10 cellular contexts compared by ENCODE assay signal in the genomic region with DNA sequence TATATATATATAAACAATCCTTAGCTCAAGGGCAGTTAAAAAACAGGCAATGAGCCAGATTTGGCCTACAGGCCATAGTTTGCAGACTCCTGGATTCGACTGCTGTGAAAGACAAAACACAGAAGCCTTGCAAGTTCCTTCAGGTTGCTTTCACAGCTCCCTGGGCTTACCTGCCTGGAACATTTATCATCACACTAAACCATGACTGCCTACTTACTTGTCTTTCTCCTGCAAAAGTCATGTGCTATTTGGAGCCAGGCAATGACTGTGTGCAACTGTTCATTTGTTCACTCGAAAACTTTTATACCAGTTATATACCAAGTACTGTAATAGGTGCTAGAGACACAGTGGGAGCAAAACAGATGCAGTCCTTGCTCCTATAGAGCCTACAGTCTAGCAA. TPM values are rescaled to one million over a fixed set of nuclear protein-coding genes. Genes with fewer than 3 reads are reported as not detected.
DNase-seq lines count a peak whose midpoint lies in the region; ATAC-seq and TF ChIP-seq lines count a peak whose summit lies in the region.
"Had no signal": no experiment of that assay in that cellular context is flagged by ENCODE, and none has a peak within 500 bp of the region (broad histone marks: within the 10 kb centered on the region; RNA-seq: fewer than 3 reads in every experiment).

No MANE protein-coding gene starts in this region.

- H4K20me1 ChIP-seq in HCT116 (ENCODE audit: insufficient read depth): no peaks in the 10 kb centered on the region

- no peaks in the 10 kb centered on the region for H3K27me3 Mint-ChIP-seq in CD4-positive, alpha-beta T cell
- H3K27me3 Mint-ChIP-seq in activated T-helper 1 cell treated with anti-CD3 and anti-CD28 coated beads, Interleukin-12 subunit alpha, Interleukin-12 subunit beta, Interleukin-2, Interleukin-4 antibody, amounts not matched to agents 30 ng/mL and 10 ng/mL and 1 ng/mL, durations not matched to agents 14 hours and 24 hours and 36 hours (ENCODE audit: insufficient read depth): no peaks in the 10 kb centered on the region
- no peaks in the 10 kb centered on the region for H3K27me3 Mint-ChIP-seq in memory B cell
- H3K27me3 Mint-ChIP-seq: dendritic cell treated with granulocyte-macrophage colony-stimulating factor and Interleukin-4, amounts not matched to agents 40 ng/mL and 50 ng/mL, for 4 days had no signal

- RAD21 ChIA-PET in HCT116 (lab: Charles Lee; ENCODE audit: low non-redundant PET in 1 of 2, low total read pairs in 2 of 2, uncharacterized antibody in 2 of 2, unreplicated experiment in 2 of 2): no interaction called here

- peaks cover 19 to 35% of the 10 kb centered on the region in 2 experiments for H3K4me1 ChIP-seq in HCT116 (ENCODE audit: control insufficient read depth in 1 of 2, insufficient read depth in 2 of 2, low read length in 2 of 2)

- ATAC-seq in CD4-positive, alpha-beta T cell (ENCODE audit: poor library complexity): no peak
- no peak for ATAC-seq in HCT116
- ATAC-seq in memory B cell (ENCODE audit: low read depth): no peak
- no peak for ATAC-seq in HG03378 (IDR thresholded peaks at IDR 0.05; ENCODE audit: unreplicated experiment)
- no peak for ATAC-seq in Right ventricle myocardium superior (ENCODE audit: poor library complexity)

- TF ChIP-seq CTCF in CD4-positive, alpha-beta T cell (IDR thresholded peaks at IDR 0.05): no peak
- no peak for TF ChIP-seq CTCF in HCT116 (IDR thresholded peaks at IDR 0.05 in 2 of 3, conservative IDR thresholded peaks at IDR 0.05 in 1 of 3; ENCODE audit: borderline replicate concordance in 1 of 3, insufficient read depth in 1 of 3, low read depth in 2 of 3, low read length in 2 of 3)

- H3K36me3 Mint-ChIP-seq in CD4-positive, alpha-beta T cell (ENCODE audit: low read depth): no peaks in the 10 kb centered on the region
- peaks cover 19% of the 10 kb centered on the region for H3K36me3 Mint-ChIP-seq in activated T-helper 1 cell treated with anti-CD3 and anti-CD28 coated beads, Interleukin-12 subunit alpha, Interleukin-12 subunit beta, Interleukin-2, Interleukin-4 antibody, amounts not matched to agents 30 ng/mL and 10 ng/mL and 1 ng/mL, durations not matched to agents 14 hours and 24 hours and 36 hours (ENCODE audit: low read depth)
- H3K36me3 Mint-ChIP-seq in memory B cell: peaks cover 9% of the 10 kb centered on the region

- no peak overlapping the region for H3K9ac ChIP-seq in HCT116 (ENCODE audit: low read length)

- H3K9me3 Mint-ChIP-seq in CD4-positive, alpha-beta T cell: no peaks in the 10 kb centered on the region
- peaks cover 3% of the 10 kb centered on the region for H3K9me3 Mint-ChIP-seq in activated T-helper 1 cell treated with anti-CD3 and anti-CD28 coated beads, Interleukin-12 subunit alpha, Interleukin-12 subunit beta, Interleukin-2, Interleukin-4 antibody, amounts not matched to agents 30 ng/mL and 10 ng/mL and 1 ng/mL, durations not matched to agents 14 hours and 24 hours and 36 hours
- no peaks in the 10 kb centered on the region for H3K9me3 Mint-ChIP-seq in memory B cell
- H3K9me3 Mint-ChIP-seq: dendritic cell treated with granulocyte-macrophage colony-stimulating factor and Interleukin-4, amounts not matched to agents 40 ng/mL and 50 ng/mL, for 4 days had no signal

- intact Hi-C loops in CD4-positive, alpha-beta T cell (cut with DNase I, micrococcal nuclease): loop anchor here in 1 of 2 experiments (5.0 to 10.0 kb wide), 3 partner anchors 182 to 350 kb away; partner anchors contain the start of gene GPR68
- intact Hi-C loops in HCT116 (cut with micrococcal nuclease) (no loop called here), Right ventricle myocardium superior (cut with DNase I) (no loop called here)
- intact Hi-C loops in activated T-helper 1 cell treated with anti-CD3 and anti-CD28 coated beads, Interleukin-12 subunit alpha, Interleukin-12 subunit beta, Interleukin-2, Interleukin-4 antibody, amounts not matched to agents 30 ng/mL and 10 ng/mL and 1 ng/mL, durations not matched to agents 14 hours and 24 hours and 36 hours (cut with micrococcal nuclease): loop anchor here (2.0 to 5.0 kb wide), 6 partner anchors 110 to 1060 kb away; partner anchors contain the start of genes ATXN3, CALM1, CPSF2 and NDUFB1

- DNase-seq in CD4-positive, alpha-beta T cell: no peak
- DNase-seq in HCT116 (ENCODE audit: low read depth, low spot score): no peak
- DNase-seq in activated T-helper 1 cell treated with anti-CD3 and anti-CD28 coated beads, Interleukin-12 subunit alpha, Interleukin-12 subunit beta, Interleukin-2, Interleukin-4 antibody, amounts not matched to agents 30 ng/mL and 10 ng/mL and 1 ng/mL, durations not matched to agents 14 hours and 24 hours and 36 hours (ENCODE audit: low spot score): no peak
- no peak for DNase-seq in memory B cell (ENCODE audit: low spot score in 2 of 2)
- DNase-seq in Right ventricle myocardium superior: no peak
- DNase-seq in stimulated activated CD4-positive, alpha-beta T cell treated with anti-CD3 and anti-CD28 coated beads, Interleukin-2, amount 100 ng/mL, for 24 hours: no peak
- DNase-seq: hypothalamus had no signal

- no peak for TF ChIP-seq RAD21 in HCT116 (IDR thresholded peaks at IDR 0.05; ENCODE audit: low read depth)

- H3K36me3 ChIP-seq in HCT116 (ENCODE audit: control insufficient read depth in 1 of 2, insufficient read depth in 2 of 2, low read length in 2 of 2): no peaks in the 10 kb centered on the region

- H3K79me2 ChIP-seq in HCT116 (ENCODE audit: insufficient read depth, low read length): peaks cover 21% of the 10 kb centered on the region

- H3K4me1 Mint-ChIP-seq in CD4-positive, alpha-beta T cell (ENCODE audit: low read depth): peaks cover 68% of the 10 kb centered on the region
- peaks cover 62% of the 10 kb centered on the region for H3K4me1 Mint-ChIP-seq in activated T-helper 1 cell treated with anti-CD3 and anti-CD28 coated beads, Interleukin-12 subunit alpha, Interleukin-12 subunit beta, Interleukin-2, Interleukin-4 antibody, amounts not matched to agents 30 ng/mL and 10 ng/mL and 1 ng/mL, durations not matched to agents 14 hours and 24 hours and 36 hours (ENCODE audit: low read depth)
- H3K4me1 Mint-ChIP-seq in memory B cell: peaks cover 32% of the 10 kb centered on the region

- peak overlapping the region; percentile 48 for H3K4me2 ChIP-seq in HCT116 (ENCODE audit: low read length)

- H3K9me3 ChIP-seq in CD4-positive, alpha-beta T cell (ENCODE audit: control insufficient read depth, low read length): no peaks in the 10 kb centered on the region
- H3K9me3 ChIP-seq in HCT116 (ENCODE audit: control insufficient read depth in 1 of 2, insufficient read depth in 1 of 2, low read depth in 1 of 2, low read length in 2 of 2): no peaks in the 10 kb centered on the region

- peak overlapping the region; percentile 59 for H3K27ac ChIP-seq in CD4-positive, alpha-beta T cell (ENCODE audit: low read depth, low read length)
- peak overlapping the region; percentile 4; the same call in 1 of the 2 replicates for H3K27ac ChIP-seq in HCT116 (ENCODE audit: low read depth, low read length)

- no TSS peak for BruUV-seq in HCT116 (replicated peaks; lab: Mats Ljungman, UMichigan)

- H3K27me3 ChIP-seq in CD4-positive, alpha-beta T cell (ENCODE audit: control insufficient read depth, insufficient read depth, low read length): no peaks in the 10 kb centered on the region
- no peaks in the 10 kb centered on the region for H3K27me3 ChIP-seq in HCT116 (ENCODE audit: insufficient read depth, low read length)

- CTCF ChIA-PET in CD4-positive, alpha-beta T cell (lab: Charles Lee): interaction anchor here (0.6 kb wide), 1 partner anchor 48 kb away, joined by 3 read pairs; no protein-coding TSS in a partner anchor
- CTCF ChIA-PET in HCT116 (lab: Charles Lee): no interaction called here

- peak overlapping the region; percentile 90 for H2AFZ ChIP-seq in HCT116 (ENCODE audit: low read depth, low read length, poor library complexity, severe bottlenecking)

- no peak for TF ChIP-seq POLR2A in HCT116 (IDR thresholded peaks at IDR 0.05; ENCODE audit: borderline replicate concordance, extremely low read depth, insufficient read depth, insufficient read length)

- H3K27ac Mint-ChIP-seq in CD4-positive, alpha-beta T cell: peak overlapping the region; percentile 80
- H3K27ac Mint-ChIP-seq in activated T-helper 1 cell treated with anti-CD3 and anti-CD28 coated beads, Interleukin-12 subunit alpha, Interleukin-12 subunit beta, Interleukin-2, Interleukin-4 antibody, amounts not matched to agents 30 ng/mL and 10 ng/mL and 1 ng/mL, durations not matched to agents 14 hours and 24 hours and 36 hours: peak overlapping the region; percentile 78
- peak overlapping the region; percentile 5 for H3K27ac Mint-ChIP-seq in memory B cell

- peak overlapping the region; percentile 64 for H3K4me3 Mint-ChIP-seq in CD4-positive, alpha-beta T cell
- no peak overlapping the region for H3K4me3 Mint-ChIP-seq in activated T-helper 1 cell treated with anti-CD3 and anti-CD28 coated beads, Interleukin-12 subunit alpha, Interleukin-12 subunit beta, Interleukin-2, Interleukin-4 antibody, amounts not matched to agents 30 ng/mL and 10 ng/mL and 1 ng/mL, durations not matched to agents 14 hours and 24 hours and 36 hours
- no peak overlapping the region for H3K4me3 Mint-ChIP-seq in memory B cell
- H3K4me3 Mint-ChIP-seq: CD14-positive monocyte; dendritic cell treated with granulocyte-macrophage colony-stimulating factor and Interleukin-4, amounts not matched to agents 40 ng/mL and 50 ng/mL, for 4 days had no signal

- POLR2A ChIA-PET in CD4-positive, alpha-beta T cell (lab: Charles Lee): interaction anchor here (0.6 to 7.1 kb wide), 6 partner anchors 16 to 1492 kb away, joined by 3 to 181 read pairs (median 4); partner anchors contain the start of gene DGLUCY
- POLR2A ChIA-PET in HCT116 (lab: Charles Lee): interaction anchor here (1.4 kb wide), 1 partner anchor 93 kb away, joined by 3 read pairs; no protein-coding TSS in a partner anchor

- no peak overlapping the region for H3K4me3 ChIP-seq in HCT116 (replicated peaks in 1 of 2; ENCODE audit: low read depth in 1 of 2, low read length in 2 of 2)

- no peaks in the 10 kb centered on the region for H3K9me2 ChIP-seq in HCT116 (ENCODE audit: insufficient read depth)

TF ChIP-seq in HCT116, 20 proteins besides CTCF, POLR2A, EP300 and RAD21 (continues in another document):
- TF ChIP-seq TCF7L2 (IDR thresholded peaks at IDR 0.05; ENCODE audit: borderline replicate concordance, extremely low read depth, insufficient read depth, insufficient read length): no peak

RNA-seq across cellular contexts. Expression of gene RPS6KA5, which starts 2.2 kb away (rescaled TPM):
- 10 to 100 TPM; 28.0 to 29.8 TPM for total RNA-seq in CD4-positive, alpha-beta T cell
- total RNA-seq in HCT116 (2021; ENCODE audit: unreplicated experiment): 24.2 TPM
- polyA plus RNA-seq in HCT116 (2012): 5.4 and 7.3 TPM in 2 replicates
- total RNA-seq in activated T-helper 1 cell treated with anti-CD3 and anti-CD28 coated beads, Interleukin-12 subunit alpha, Interleukin-12 subunit beta, Interleukin-2, Interleukin-4 antibody, amounts not matched to agents 30 ng/mL and 10 ng/mL and 1 ng/mL, durations not matched to agents 14 hours and 24 hours and 36 hours: 16.6 and 16.7 TPM in 2 replicates
- 14.6 TPM for total RNA-seq in Right ventricle myocardium superior

RNA-seq across cellular contexts. Expression of gene DGLUCY, which starts 51.3 kb away (rescaled TPM):
- total RNA-seq in CD4-positive, alpha-beta T cell: 10 to 100 TPM; 33.0 to 34.9 TPM
- total RNA-seq in HCT116 (2021; ENCODE audit: unreplicated experiment): 67.0 TPM
- 42.9 and 44.8 TPM in 2 replicates for polyA plus RNA-seq in HCT116 (2012)
- 28.2 and 28.6 TPM in 2 replicates for total RNA-seq in activated T-helper 1 cell treated with anti-CD3 and anti-CD28 coated beads, Interleukin-12 subunit alpha, Interleukin-12 subunit beta, Interleukin-2, Interleukin-4 antibody, amounts not matched to agents 30 ng/mL and 10 ng/mL and 1 ng/mL, durations not matched to agents 14 hours and 24 hours and 36 hours
- 240 TPM for total RNA-seq in Right ventricle myocardium superior

Comparison
In these comparisons a context has a peak if more than half of its experiments do, and no peak if none do; other contexts are left out.
1. H3K27ac Mint-ChIP-seq: peak in every context shown above with its lines; median percentile 80 in CD4-positive, alpha-beta T cell; 78 in activated T-helper 1 cell treated with anti-CD3 and anti-CD28 coated beads, Interleukin-12 subunit alpha, Interleukin-12 subunit beta, Interleukin-2, Interleukin-4 antibody, amounts not matched to agents 30 ng/mL and 10 ng/mL and 1 ng/mL, durations not matched to agents 14 hours and 24 hours and 36 hours; 5 in memory B cell.